In genomic region chr6:43804550-43805223, GRCh38 we compare ENCODE assay signal across 18 cellular contexts. TPM values are rescaled to one million over a fixed set of nuclear protein-coding genes. Genes with fewer than 3 reads are reported as not detected.
DNase-seq lines count a peak whose midpoint lies in the region; ATAC-seq and TF ChIP-seq lines count a peak whose summit lies in the region.
"Had no signal": no experiment of that assay in that cellular context is flagged by ENCODE, and none has a peak within 500 bp of the region (broad histone marks: within the 10 kb centered on the region; RNA-seq: fewer than 3 reads in every experiment).

No MANE protein-coding gene starts in this region.

- DNase-seq in NCI-H2196 (lab: John Stamatoyannopoulos, UW; ENCODE audit: unreplicated experiment) (peak; percentile 28), NCI-H2196 treated with DMSO at 0.1 percent for 48 hours (lab: John Stamatoyannopoulos, UW; ENCODE audit: unreplicated experiment) (no peak), body of pancreas (peak; percentile 86 to 90 (median 88)), lung (ENCODE audit: low spot score) (peak; percentile 52), upper lobe of right lung (no peak), mesenchymal stem cell (no peak)
- no peak for DNase-seq in activated CD8-positive, alpha-beta memory T cell treated with anti-CD3 and anti-CD28 coated beads for 24 hours
- DNase-seq: dermis blood vessel endothelial cell; foreskin keratinocyte; NCI-H1694; NCI-H345; sigmoid colon; stimulated activated naive B cell treated with anti-CD40 and anti-IgM and Interleukin-4, amounts not matched to agents 10 μg/mL and 1 μg/mL and 100 μg/mL, for 72 hours had no signal

- no peak overlapping the region for H2AK5ac ChIP-seq in mesenchymal stem cell (ENCODE audit: low read length, severe bottlenecking)

- no peak overlapping the region for H4K91ac ChIP-seq in mesenchymal stem cell (ENCODE audit: low read length)

- no peak overlapping the region for H2BK15ac ChIP-seq in mesenchymal stem cell (ENCODE audit: low read depth, poor library complexity, severe bottlenecking)

- intact Hi-C loops in body of pancreas (cut with DNase I) (no loop called here), upper lobe of right lung (cut with DNase I) (no loop called here)

- H3K27ac ChIP-seq in body of pancreas (peak overlapping the region; percentile 91 to 96 (median 92)), lung (ENCODE audit: low read depth in 1 of 2, low read length in 1 of 2) (peak overlapping the region in 1 of 2 donors; percentile 9), upper lobe of right lung (peak overlapping the region; percentile 32), mesenchymal stem cell (ENCODE audit: low read length, poor library complexity, severe bottlenecking) (no peak overlapping the region)
- H3K27ac ChIP-seq: BLaER1, epithelial cell of prostate, foreskin keratinocyte, sigmoid colon, tibial nerve had no signal

- ATAC-seq in body of pancreas: peak; percentile 77
- no peak for ATAC-seq in lung (ENCODE audit: insufficient read depth, low FRiP score)
- ATAC-seq in upper lobe of right lung: peak; percentile 13
- ATAC-seq in GM18858 (IDR thresholded peaks at IDR 0.05; ENCODE audit: unreplicated experiment): no peak
- ATAC-seq: SK-N-SH treated with all-trans-retinoic acid at 6 μM for 48 hours had no signal

- H3K4ac ChIP-seq in mesenchymal stem cell (ENCODE audit: low read depth in 1 of 2, low read length in 2 of 2): no peak overlapping the region

- H3K9me3 ChIP-seq in body of pancreas: no peaks in the 10 kb centered on the region
- H3K9me3 ChIP-seq in lung (ENCODE audit: control insufficient read depth in 2 of 2, insufficient read depth in 1 of 2, low read length in 1 of 2): peaks cover 0 to 1% of the 10 kb centered on the region in 2 donors
- no peaks in the 10 kb centered on the region for H3K9me3 ChIP-seq in upper lobe of right lung
- H3K9me3 ChIP-seq in mesenchymal stem cell (ENCODE audit: control insufficient read depth, low read length): no peaks in the 10 kb centered on the region
- H3K9me3 ChIP-seq: BLaER1, sigmoid colon, tibial nerve had no signal

- H3K79me1 ChIP-seq in mesenchymal stem cell (replicated peaks; ENCODE audit: low read length, poor library complexity, severe bottlenecking): no peaks in the 10 kb centered on the region

- H3K27me3 ChIP-seq in body of pancreas (no peaks in the 10 kb centered on the region), lung (ENCODE audit: control insufficient read depth, insufficient read depth) (no peaks in the 10 kb centered on the region), upper lobe of right lung (no peaks in the 10 kb centered on the region), mesenchymal stem cell (ENCODE audit: control insufficient read depth in 1 of 2, insufficient read depth in 1 of 2, low read length in 2 of 2) (peaks cover 0 to 3% of the 10 kb centered on the region in 2 experiments)
- H3K27me3 ChIP-seq: BLaER1, sigmoid colon, tibial nerve had no signal

- H3K36me3 ChIP-seq in body of pancreas (replicated peaks in 1 of 2; ENCODE audit: insufficient read depth in 1 of 2, low read depth in 2 of 2): no peaks in the 10 kb centered on the region
- H3K36me3 ChIP-seq in lung (ENCODE audit: control insufficient read depth in 2 of 2, insufficient read depth in 2 of 2, low read length in 2 of 2): no peaks in the 10 kb centered on the region
- H3K36me3 ChIP-seq in upper lobe of right lung: no peaks in the 10 kb centered on the region
- no peaks in the 10 kb centered on the region for H3K36me3 ChIP-seq in mesenchymal stem cell (ENCODE audit: control insufficient read depth in 1 of 2, insufficient read depth in 2 of 2, low read depth in 1 of 2, low read length in 2 of 2)
- H3K36me3 ChIP-seq: BLaER1, sigmoid colon, tibial nerve had no signal

- WGBS in body of pancreas, 2 donors: 7 to 17% methylated on average over 4 of the region's 4 CpGs
- WGBS in lung, 2 donors: 78 to 85% methylated on average over 4 of the region's 4 CpGs
- WGBS in mesenchymal stem cell: 95% methylated on average over 4 of the region's 4 CpGs

- H2BK12ac ChIP-seq in mesenchymal stem cell (ENCODE audit: low read length in 2 of 2): peak overlapping the region in 1 of 2 experiments; percentile 64

- H2BK120ac ChIP-seq in mesenchymal stem cell (ENCODE audit: low read depth, low read length): no peak overlapping the region

- H4K8ac ChIP-seq in mesenchymal stem cell (ENCODE audit: low read length): no peak overlapping the region

- H3K14ac ChIP-seq in mesenchymal stem cell (ENCODE audit: low read length in 2 of 2): no peak overlapping the region

- no peak for TF ChIP-seq POLR2A in body of pancreas (IDR thresholded peaks at IDR 0.05)

- no peak overlapping the region for H2AFZ ChIP-seq in mesenchymal stem cell (ENCODE audit: low read depth, low read length)

- H3K4me3 ChIP-seq in body of pancreas: no peak overlapping the region
- H3K4me3 ChIP-seq in lung: no peak overlapping the region
- no peak overlapping the region for H3K4me3 ChIP-seq in upper lobe of right lung
- H3K4me3 ChIP-seq in mesenchymal stem cell (ENCODE audit: insufficient read depth in 1 of 2, low read depth in 1 of 2, low read length in 2 of 2): no peak overlapping the region
- H3K4me3 ChIP-seq: BLaER1, sigmoid colon, tibial nerve had no signal

- H2BK5ac ChIP-seq in mesenchymal stem cell (ENCODE audit: low read depth, low read length, poor library complexity, severe bottlenecking): no peak overlapping the region

- H3K4me1 ChIP-seq in body of pancreas (peaks cover 96% of the 10 kb centered on the region), lung (ENCODE audit: control insufficient read depth in 2 of 2, insufficient read depth in 2 of 2, low read length in 2 of 2) (peaks cover 2 to 16% of the 10 kb centered on the region in 2 donors), upper lobe of right lung (peaks cover 48% of the 10 kb centered on the region), mesenchymal stem cell (ENCODE audit: control insufficient read depth, insufficient read depth, low read depth, low read length) (peaks cover 24% of the 10 kb centered on the region)
- H3K4me1 ChIP-seq: foreskin keratinocyte, sigmoid colon had no signal

- no peak overlapping the region for H3K18ac ChIP-seq in mesenchymal stem cell (ENCODE audit: low read depth in 1 of 2, low read length in 2 of 2)

- H3K9ac ChIP-seq in mesenchymal stem cell (ENCODE audit: low read length): no peak overlapping the region
- H3K9ac ChIP-seq: BLaER1 had no signal

- no peak overlapping the region for H3K23ac ChIP-seq in mesenchymal stem cell (ENCODE audit: low read length in 2 of 2)

- H3K4me2 ChIP-seq in mesenchymal stem cell (ENCODE audit: low read length, poor library complexity, severe bottlenecking): no peak overlapping the region
- H3K4me2 ChIP-seq: BLaER1 had no signal

- TF ChIP-seq CTCF in body of pancreas (IDR thresholded peaks at IDR 0.05) (no peak), lung (IDR thresholded peaks at IDR 0.05; ENCODE audit: control extremely low read depth, extremely low read depth) (no peak), upper lobe of right lung (IDR thresholded peaks at IDR 0.05) (no peak)

RNA-seq across cellular contexts. Expression of gene VEGFA, which starts 34.7 kb away (rescaled TPM):
- 100 to 1,000 TPM in 1 of 2 donors, 10 to 100 TPM in 1; 84.8 to 272 TPM for total RNA-seq in body of pancreas
- total RNA-seq in lung: 100 to 1,000 TPM; 156 to 275 TPM
- 100 to 1,000 TPM in 1 of 2 donors, 10 to 100 TPM in 1; 98.3 to 123 TPM for polyA plus RNA-seq in lung
- total RNA-seq in upper lobe of right lung: 231 TPM
- polyA plus RNA-seq in mesenchymal stem cell (2013, experiment 1 of 2): 94.9 TPM
- 89.3 TPM for polyA plus RNA-seq in mesenchymal stem cell (2013, experiment 2 of 2)

Comparison
In these comparisons a context has a peak if more than half of its experiments do, and no peak if none do; other contexts are left out.
1. DNase-seq: peak in NCI-H2196 (single experiment), body of pancreas (4 of 4) and lung (single experiment); none in NCI-H2196 treated with DMSO at 0.1 percent for 48 hours (single experiment), upper lobe of right lung (single experiment), activated CD8-positive, alpha-beta memory T cell treated with anti-CD3 and anti-CD28 coated beads for 24 hours (single experiment) and mesenchymal stem cell (single experiment).
2. ATAC-seq: peak in body of pancreas (single experiment) and upper lobe of right lung (single experiment); none in lung (single experiment) and GM18858 (single experiment).